24 cellular contexts compared by ENCODE assay signal in genomic region chr4:9889306-9889705, GRCh38.
A peak's percentile ranks its signal among the peaks of the same experiment; 100 is the strongest.
DNase-seq lines count a peak whose midpoint lies in the region; ATAC-seq and TF ChIP-seq lines count a peak whose summit lies in the region.
"Had no signal": no experiment of that assay in that cellular context is flagged by ENCODE, and none has a peak within 500 bp of the region (broad histone marks: within the 10 kb centered on the region; RNA-seq: fewer than 3 reads in every experiment).

No MANE protein-coding gene starts in this region.

- H4K20me1 ChIP-seq in OCI-LY7 (ENCODE audit: insufficient read depth, low read length), result no peaks in the 10 kb centered on the region
- H4K20me1 ChIP-seq: BLaER1 had no signal

- H3K4me2 ChIP-seq in OCI-LY7 (ENCODE audit: low read length), result no peak overlapping the region
- H3K4me2 ChIP-seq: BLaER1 had no signal

- 55 to 71% methylated on average over 4 of the region's 4 CpGs for WGBS in heart right ventricle, 2 donors

- peaks cover 0 to 3% (median 0%) of the 10 kb centered on the region in 7 donors for H3K27me3 ChIP-seq in heart right ventricle
- H3K27me3 ChIP-seq: BE2C, BLaER1 had no signal

- H3K4me3 ChIP-seq in heart right ventricle (no peak overlapping the region), OCI-LY7 (ENCODE audit: low read depth, low read length, poor library complexity, severe bottlenecking) (no peak overlapping the region)
- H3K4me3 ChIP-seq: BLaER1, GM12878 had no signal

- POLR2A ChIA-PET in OCI-LY7 (lab: Charles Lee), result interaction anchor here (0.9 kb wide), 1 partner anchor 9 kb away, joined by 3 read pairs; no protein-coding TSS in a partner anchor

- ATAC-seq in heart right ventricle, result peak in 5 of 8 donors; percentile 31 to 58 (median 32)
- peak; percentile 12 for ATAC-seq in left ventricle myocardium superior
- ATAC-seq in Right ventricle myocardium inferior, result no peak
- ATAC-seq: GM12878 had no signal

- no peaks in the 10 kb centered on the region for H3K9me2 ChIP-seq in OCI-LY7 (ENCODE audit: insufficient read depth, low read length)

- CTCF ChIA-PET in OCI-LY7 (lab: Charles Lee; ENCODE audit: unreplicated experiment), result no interaction called here

- DNase-seq in heart right ventricle (no peak), cardiac septum (ENCODE audit: low spot score) (no peak), left ventricle myocardium superior (no peak), Right ventricle myocardium inferior (ENCODE audit: missing footprints) (no peak), mesenteric fat pad (ENCODE audit: low spot score) (peak; percentile 39), OCI-LY7 (ENCODE audit: low spot score) (no peak)
- DNase-seq in activated CD4-positive, alpha-beta T cell treated with anti-CD3 and anti-CD28 coated beads for 1 hour, result no peak
- DNase-seq: 8988T; ACHN; BE2C; C1 segment of cervical spinal cord; CD4-positive, alpha-beta memory T cell; CD4-positive, CD25-positive, alpha-beta regulatory T cell; CD8-positive, alpha-beta memory T cell; COR-L47; DMS 273 treated with DMSO at 0.1 percent for 48 hours; DMS153; DMS53; DMS79; DND-41; EL; GDM1 had no signal

- H3K4me1 ChIP-seq in heart right ventricle (peaks cover 0 to 12% (median 0%) of the 10 kb centered on the region in 9 donors), OCI-LY7 (ENCODE audit: insufficient read depth, low read length, poor library complexity, severe bottlenecking) (no peaks in the 10 kb centered on the region)
- H3K4me1 ChIP-seq: BE2C, BLaER1 had no signal

- H3K79me2 ChIP-seq in OCI-LY7 (ENCODE audit: insufficient read depth, low read depth, low read length), result no peaks in the 10 kb centered on the region

- peak overlapping the region in 4 of 10 donors; percentile 19 to 58 (median 50) for H3K27ac ChIP-seq in heart right ventricle
- no peak overlapping the region for H3K27ac ChIP-seq in OCI-LY7 (ENCODE audit: low read depth, low read length, poor library complexity, severe bottlenecking)
- H3K27ac ChIP-seq: BLaER1 had no signal

- TF ChIP-seq CTCF in heart right ventricle (IDR thresholded peaks at IDR 0.05), result no peak
- TF ChIP-seq CTCF in OCI-LY7 (conservative IDR thresholded peaks at IDR 0.05; ENCODE audit: low read length), result no peak

- no peaks in the 10 kb centered on the region for H3K36me3 ChIP-seq in heart right ventricle
- H3K36me3 ChIP-seq in OCI-LY7 (ENCODE audit: insufficient read depth, low read length), result no peaks in the 10 kb centered on the region
- H3K36me3 ChIP-seq: BE2C, BLaER1 had no signal

- H2AFZ ChIP-seq in OCI-LY7 (ENCODE audit: low read length), result no peak overlapping the region

- no TSS peak for BruUV-seq in OCI-LY7 (replicated peaks; lab: Mats Ljungman, UMichigan)

- intact Hi-C loops in heart right ventricle (cut with DNase I) (no loop called here), cardiac septum (cut with DNase I) (no loop called here), left ventricle myocardium superior (cut with micrococcal nuclease) (no loop called here), Right ventricle myocardium inferior (cut with DNase I) (no loop called here), OCI-LY7 (cut with micrococcal nuclease; ENCODE audit: unreplicated experiment) (no loop called here)

- no peaks in the 10 kb centered on the region for H3K9me3 ChIP-seq in heart right ventricle
- no peaks in the 10 kb centered on the region for H3K9me3 ChIP-seq in OCI-LY7 (ENCODE audit: low read length)
- H3K9me3 ChIP-seq: BE2C, BLaER1 had no signal
